ENCODE assay signal across 15 cellular contexts in the genomic region with DNA sequence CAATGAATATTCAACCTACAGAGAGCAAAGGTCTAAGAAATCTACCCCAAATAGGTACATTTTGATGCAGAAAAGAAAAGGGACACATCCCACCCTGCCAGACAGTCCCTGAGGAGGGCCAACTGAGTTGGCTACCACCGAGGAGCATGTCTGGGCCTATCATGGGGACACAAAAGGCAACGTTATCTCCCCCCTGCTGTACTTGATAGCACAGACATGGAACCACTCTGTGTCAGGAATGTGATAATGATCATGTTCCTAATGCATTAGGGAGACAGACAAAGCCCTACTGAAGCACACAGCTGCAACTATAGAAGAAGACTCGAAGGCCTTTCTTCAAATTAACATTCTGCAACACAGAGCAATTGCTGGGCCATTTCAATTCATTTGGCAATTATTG.
"Had no signal": no experiment of that assay in that cellular context is flagged by ENCODE, and none has a peak within 500 bp of the region (broad histone marks: within the 10 kb centered on the region; RNA-seq: fewer than 3 reads in every experiment).

No MANE protein-coding gene starts in this region.

- H3K27ac Mint-ChIP-seq: activated CD4-positive, alpha-beta T cell treated with anti-CD3 and anti-CD28 coated beads for 36 hours; activated CD8-positive, alpha-beta T cell treated with anti-CD3 and anti-CD28 coated beads, Interleukin-2, amount 10 ng/mL, durations not matched to agents 7 days and 5 days; activated naive CD8-positive, alpha-beta T cell treated with anti-CD3 and anti-CD28 coated beads, Interleukin-2, amount 50 U/mL, for 24 hours had no signal

- H3K4me1 ChIP-seq: gastrocnemius medialis, parathyroid adenoma, right atrium auricular region, stomach, vagina had no signal

- H3K9ac ChIP-seq: parathyroid adenoma had no signal

- H3K9me3 Mint-ChIP-seq: activated naive CD8-positive, alpha-beta T cell treated with anti-CD3 and anti-CD28 coated beads, Interleukin-2, amount 50 U/mL, for 24 hours had no signal

- H3K4me1 Mint-ChIP-seq: activated CD4-positive, alpha-beta T cell treated with anti-CD3 and anti-CD28 coated beads for 36 hours; activated naive CD8-positive, alpha-beta T cell treated with anti-CD3 and anti-CD28 coated beads, Interleukin-2, amount 50 U/mL, for 24 hours had no signal

- H3K27ac ChIP-seq: cardiac muscle cell, gastrocnemius medialis, parathyroid adenoma, right atrium auricular region, stomach, vagina, VCaP had no signal

- H3K27me3 ChIP-seq: cardiac muscle cell, gastrocnemius medialis, right atrium auricular region, stomach, vagina had no signal

- H3K9me3 ChIP-seq: gastrocnemius medialis, right atrium auricular region, stomach, vagina had no signal

- H3K4me3 ChIP-seq: cardiac muscle cell, gastrocnemius medialis, right atrium auricular region, stomach, vagina had no signal

- H3K4me3 Mint-ChIP-seq: activated CD4-positive, alpha-beta T cell treated with anti-CD3 and anti-CD28 coated beads for 36 hours; activated CD8-positive, alpha-beta T cell treated with anti-CD3 and anti-CD28 coated beads, Interleukin-2, amount 10 ng/mL, durations not matched to agents 7 days and 5 days; activated naive CD8-positive, alpha-beta T cell treated with anti-CD3 and anti-CD28 coated beads, Interleukin-2, amount 50 U/mL, for 24 hours had no signal

- H3K36me3 ChIP-seq: cardiac muscle cell, gastrocnemius medialis, right atrium auricular region, stomach, vagina had no signal

- DNase-seq: activated CD4-positive, alpha-beta T cell treated with anti-CD3 and anti-CD28 coated beads for 36 hours; activated CD8-positive, alpha-beta memory T cell treated with anti-CD3 and anti-CD28 coated beads, Interleukin-2, amount 50 U/mL, for 48 hours; activated CD8-positive, alpha-beta T cell treated with anti-CD3 and anti-CD28 coated beads, Interleukin-2, amount 10 ng/mL, durations not matched to agents 7 days and 5 days; activated naive CD4-positive, alpha-beta T cell; activated naive CD8-positive, alpha-beta T cell treated with anti-CD3 and anti-CD28 coated beads, Interleukin-2, amount 50 U/mL, for 24 hours; effector CD4-positive, alpha-beta T cell; gastrocnemius medialis; left ventricle myocardium superior; small intestine; stomach had no signal
